21 cellular contexts compared by ENCODE assay signal in genomic region chr9:27336829-27337228, GRCh38. TPM values are rescaled to one million over a fixed set of nuclear protein-coding genes. Genes with fewer than 3 reads are reported as not detected.
"Had no signal": no experiment of that assay in that cellular context is flagged by ENCODE, and none has a peak within 500 bp of the region (broad histone marks: within the 10 kb centered on the region; RNA-seq: fewer than 3 reads in every experiment).

No MANE protein-coding gene starts in this region.

- H3K27ac ChIP-seq: WERI-Rb-1 had no signal

- H3K4me3 ChIP-seq: lung had no signal

- H3K36me3 Mint-ChIP-seq: activated naive CD8-positive, alpha-beta T cell had no signal

- H3K36me3 ChIP-seq: WERI-Rb-1 had no signal

- DNase-seq: activated CD4-positive, alpha-beta T cell treated with anti-CD3 and anti-CD28 coated beads for 1 hour; activated gamma-delta T cell; erythroblast; foreskin melanocyte; glutamatergic neuron; hippocampal formation; left colon; midbrain; nephron progenitor cell; occipital lobe; retina; stimulated activated naive B cell treated with anti-CD40 and anti-IgM and Interleukin-4, amounts not matched to agents 10 μg/mL and 1 μg/mL and 100 μg/mL, for 72 hours; SW 1271; T-helper 2 cell; WERI-Rb-1 had no signal

- H3K4me3 Mint-ChIP-seq: activated naive CD8-positive, alpha-beta T cell; nephron progenitor cell; stimulated activated naive B cell treated with anti-CD40 and anti-IgM and Interleukin-4, amounts not matched to agents 10 μg/mL and 1 μg/mL and 100 μg/mL, for 72 hours; type B pancreatic cell had no signal

- H3K27ac Mint-ChIP-seq: activated naive CD8-positive, alpha-beta T cell; stimulated activated naive B cell treated with anti-CD40 and anti-IgM and Interleukin-4, amounts not matched to agents 10 μg/mL and 1 μg/mL and 100 μg/mL, for 72 hours; type B pancreatic cell had no signal

- H3K27me3 Mint-ChIP-seq: activated naive CD8-positive, alpha-beta T cell; stimulated activated naive B cell treated with anti-CD40 and anti-IgM and Interleukin-4, amounts not matched to agents 10 μg/mL and 1 μg/mL and 100 μg/mL, for 72 hours; type B pancreatic cell had no signal

- H3K9me3 Mint-ChIP-seq: stimulated activated naive B cell treated with anti-CD40 and anti-IgM and Interleukin-4, amounts not matched to agents 10 μg/mL and 1 μg/mL and 100 μg/mL, for 72 hours; type B pancreatic cell had no signal

- ATAC-seq: left colon; stimulated activated naive B cell treated with anti-CD40 and anti-IgM and Interleukin-4, amounts not matched to agents 10 μg/mL and 1 μg/mL and 100 μg/mL, for 72 hours had no signal

RNA-seq across cellular contexts. Expression of gene EQTN, which starts 39.9 kb away (rescaled TPM):
- total RNA-seq: activated CD8-positive, alpha-beta memory T cell treated with anti-CD3 and anti-CD28 coated beads for 36 hours; cardiac septum; posterior vena cava had no signal
